Comparison of ENCODE assay signal across 8 cellular contexts in genomic region chr16:228917-229730, GRCh38. TPM values are rescaled to one million over a fixed set of nuclear protein-coding genes. Genes with fewer than 3 reads are reported as not detected.
DNase-seq lines count a peak whose midpoint lies in the region; ATAC-seq and TF ChIP-seq lines count a peak whose summit lies in the region.

A gene with protein sequence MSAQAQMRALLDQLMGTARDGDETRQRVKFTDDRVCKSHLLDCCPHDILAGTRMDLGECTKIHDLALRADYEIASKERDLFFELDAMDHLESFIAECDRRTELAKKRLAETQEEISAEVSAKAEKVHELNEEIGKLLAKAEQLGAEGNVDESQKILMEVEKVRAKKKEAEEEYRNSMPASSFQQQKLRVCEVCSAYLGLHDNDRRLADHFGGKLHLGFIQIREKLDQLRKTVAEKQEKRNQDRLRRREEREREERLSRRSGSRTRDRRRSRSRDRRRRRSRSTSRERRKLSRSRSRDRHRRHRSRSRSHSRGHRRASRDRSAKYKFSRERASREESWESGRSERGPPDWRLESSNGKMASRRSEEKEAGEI (minus strand): TSS chr16:229449. CDS start chr16:229339, 110 bp downstream.

- H3K27ac ChIP-seq in temporal lobe (ENCODE audit: low read depth, low read length): peak within 1 kb of the TSS; percentile 80

- H3K27me3 Mint-ChIP-seq in HFFc6 (ENCODE audit: insufficient read depth): no peaks in the 10 kb centered on the region

- H3K27ac Mint-ChIP-seq in HFFc6: peak within 1 kb of the TSS; percentile 94
- peak within 1 kb of the TSS; percentile 93 to 94 for H3K27ac Mint-ChIP-seq in activated naive CD4-positive, alpha-beta T cell treated with anti-CD3 and anti-CD28 coated beads, Interleukin-2, amount 50 U/mL, for 72 hours

- peak; percentile 90 to 95 for ATAC-seq in activated naive CD4-positive, alpha-beta T cell treated with anti-CD3 and anti-CD28 coated beads, Interleukin-2, amount 50 U/mL, for 72 hours
- ATAC-seq in omental fat pad (ENCODE audit: low FRiP score): peak; percentile 91

- TF ChIP-seq CTCF in HFFc6 (IDR thresholded peaks at IDR 0.05) (no peak), omental fat pad (IDR thresholded peaks at IDR 0.05) (no peak)

- peak; percentile 45 for DNase-seq in GM04503 (ENCODE audit: low read depth)
- peak; percentile 71 for DNase-seq in HFFc6
- peak; percentile 24 for DNase-seq in NCI-H1048 (lab: John Stamatoyannopoulos, UW)
- peak; percentile 76 for DNase-seq in SKM-1 (lab: John Stamatoyannopoulos, UW; ENCODE audit: unreplicated experiment)
- peak; percentile 88 to 90 for DNase-seq in activated naive CD4-positive, alpha-beta T cell treated with anti-CD3 and anti-CD28 coated beads, Interleukin-2, amount 50 U/mL, for 72 hours (ENCODE audit: low spot score in 2 of 2)
- no peak for DNase-seq in glomerular endothelial cell (ENCODE audit: extremely low read depth, low read depth, low spot score)
- DNase-seq in omental fat pad (ENCODE audit: low spot score): peak; percentile 41

- H3K4me3 Mint-ChIP-seq in HFFc6: peak within 1 kb of the TSS; percentile 94

- peaks cover 28% of the 10 kb centered on the region for H3K36me3 Mint-ChIP-seq in HFFc6 (ENCODE audit: low read depth)
- peaks cover 8 to 12% of the 10 kb centered on the region in 2 donors for H3K36me3 Mint-ChIP-seq in activated naive CD4-positive, alpha-beta T cell treated with anti-CD3 and anti-CD28 coated beads, Interleukin-2, amount 50 U/mL, for 72 hours

- H3K4me1 Mint-ChIP-seq in HFFc6 (ENCODE audit: low read depth): peaks cover 35% of the 10 kb centered on the region

- no peaks in the 10 kb centered on the region for H3K9me3 Mint-ChIP-seq in HFFc6
- H3K9me3 Mint-ChIP-seq in activated naive CD4-positive, alpha-beta T cell treated with anti-CD3 and anti-CD28 coated beads, Interleukin-2, amount 50 U/mL, for 72 hours: no peaks in the 10 kb centered on the region

RNA-seq across cellular contexts. Expression of the gene that starts here (rescaled TPM):
- total RNA-seq in HFFc6 (2021; fragmentation: NEBNext Ultra II Directional; extraction: Animal tissue kit (Norgen Biotek cat#: 25700)): 10 to 100 TPM; 35.8 to 47.5 (median 41.7) TPM
- total RNA-seq in activated naive CD4-positive, alpha-beta T cell treated with anti-CD3 and anti-CD28 coated beads, Interleukin-2, amount 50 U/mL, for 72 hours: 10 to 100 TPM; 66.1 to 88.3 TPM
- total RNA-seq in glomerular endothelial cell (45.6 and 85.6 TPM in 2 replicates), omental fat pad (100 to 1,000 TPM in 1 of 4 donors, 10 to 100 TPM in 3; 52.7 to 115 (median 76.8) TPM), temporal lobe (60.5 TPM)
